Comparison of ENCODE assay signal across 30 cellular contexts in the genomic region with DNA sequence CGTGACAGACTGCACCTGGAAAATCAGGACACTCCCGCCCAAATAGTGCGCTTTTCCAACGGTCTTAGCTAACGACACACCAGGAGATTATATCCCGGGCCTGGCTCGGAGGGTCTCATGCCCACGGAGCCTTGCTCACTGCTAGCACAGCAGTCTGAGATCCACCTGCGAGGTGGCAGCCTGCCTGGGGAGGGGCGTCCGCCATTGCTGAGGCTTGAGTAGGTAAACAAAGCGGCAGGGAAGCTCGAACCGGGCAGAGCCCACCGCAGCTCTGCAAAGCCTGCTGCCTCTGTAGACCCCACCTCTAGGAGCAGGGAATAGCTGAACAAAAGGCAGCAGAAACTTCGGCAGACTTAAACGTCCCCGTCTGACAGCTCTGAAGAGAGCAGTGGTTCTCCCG.
"Had no signal": no experiment of that assay in that cellular context is flagged by ENCODE, and none has a peak within 500 bp of the region (broad histone marks: within the 10 kb centered on the region; RNA-seq: fewer than 3 reads in every experiment).

No MANE protein-coding gene starts in this region.

- DNase-seq: naive thymus-derived CD4-positive, alpha-beta T cell; natural killer cell; occipital lobe; ovary; posterior cingulate gyrus; psoas muscle; right cardiac atrium; right lobe of liver; sigmoid colon; small intestine; stimulated activated CD4-positive, alpha-beta T cell treated with anti-CD3 and anti-CD28 coated beads, Interleukin-15, amount 100 ng/mL, for 24 hours; stimulated activated CD4-positive, alpha-beta T cell treated with anti-CD3 and anti-CD28 coated beads, Interleukin-2, amount 100 ng/mL, for 24 hours; stimulated activated CD4-positive, alpha-beta T cell treated with anti-CD3 and anti-CD28 coated beads, Interleukin-2, amount 100 ng/mL, for 48 hours; stimulated activated CD4-positive, alpha-beta T cell treated with anti-CD3 and anti-CD28 coated beads, Interleukin-4, amount 100 ng/mL, for 24 hours; stimulated activated naive CD4-positive, alpha-beta T cell; stimulated activated naive CD8-positive, alpha-beta T cell treated with anti-CD3 and anti-CD28 coated beads, Interleukin-15, amount 100 ng/mL, for 72 hours; stimulated activated naive CD8-positive, alpha-beta T cell treated with anti-CD3 and anti-CD28 coated beads, Interleukin-15, Interleukin-2, amounts not matched to agents 100 U/mL and 50 U/mL, for 24 hours; substantia nigra; testis; tibial artery; transverse colon; upper lobe of right lung; uterus had no signal

- H3K9me3 ChIP-seq: ovary, psoas muscle, right lobe of liver, sigmoid colon, suprapubic skin, testis, tibial artery, transverse colon, upper lobe of right lung, uterus had no signal

- H3K4me3 Mint-ChIP-seq: natural killer cell; neural progenitor cell; stimulated activated memory B cell treated with anti-CD40 and anti-IgM and Interleukin-4, amounts not matched to agents 10 μg/mL and 1 μg/mL and 100 μg/mL, for 72 hours; stimulated activated naive CD8-positive, alpha-beta T cell treated with anti-CD3 and anti-CD28 coated beads, Interleukin-15, amount 100 ng/mL, for 72 hours; type B pancreatic cell had no signal

- H3K27me3 ChIP-seq: neural progenitor cell, ovary, right lobe of liver, sigmoid colon, suprapubic skin, testis, tibial artery, transverse colon, upper lobe of right lung, uterus had no signal

- H3K4me1 ChIP-seq: neural progenitor cell, parathyroid adenoma had no signal

- H3K36me3 ChIP-seq: neural progenitor cell, ovary, right lobe of liver, transverse colon, uterus had no signal

- H3K27me3 Mint-ChIP-seq: naive thymus-derived CD4-positive, alpha-beta T cell; progenitor cell of endocrine pancreas; stimulated activated memory B cell treated with anti-CD40 and anti-IgM and Interleukin-4, amounts not matched to agents 10 μg/mL and 1 μg/mL and 100 μg/mL, for 72 hours; stimulated activated naive CD8-positive, alpha-beta T cell treated with anti-CD3 and anti-CD28 coated beads, Interleukin-15, amount 100 ng/mL, for 72 hours; type B pancreatic cell had no signal

- H3K36me3 Mint-ChIP-seq: natural killer cell, type B pancreatic cell had no signal

- H3K9me3 Mint-ChIP-seq: natural killer cell; nephron; neural progenitor cell; stimulated activated memory B cell treated with anti-CD40 and anti-IgM and Interleukin-4, amounts not matched to agents 10 μg/mL and 1 μg/mL and 100 μg/mL, for 72 hours; stimulated activated naive CD8-positive, alpha-beta T cell treated with anti-CD3 and anti-CD28 coated beads, Interleukin-15, amount 100 ng/mL, for 72 hours; type B pancreatic cell had no signal

- H3K27ac Mint-ChIP-seq: natural killer cell; nephron; neural progenitor cell; progenitor cell of endocrine pancreas; stimulated activated memory B cell treated with anti-CD40 and anti-IgM and Interleukin-4, amounts not matched to agents 10 μg/mL and 1 μg/mL and 100 μg/mL, for 72 hours; type B pancreatic cell had no signal

- ATAC-seq: naive thymus-derived CD4-positive, alpha-beta T cell; natural killer cell; psoas muscle; right cardiac atrium; stimulated activated memory B cell treated with anti-CD40 and anti-IgM and Interleukin-4, amounts not matched to agents 10 μg/mL and 1 μg/mL and 100 μg/mL, for 72 hours; stimulated activated naive CD8-positive, alpha-beta T cell treated with anti-CD3 and anti-CD28 coated beads, Interleukin-15, amount 100 ng/mL, for 72 hours; stimulated activated naive CD8-positive, alpha-beta T cell treated with anti-CD3 and anti-CD28 coated beads, Interleukin-15, Interleukin-2, amounts not matched to agents 100 U/mL and 50 U/mL, for 24 hours; upper lobe of right lung had no signal

- H3K4me3 ChIP-seq: neural progenitor cell, ovary, psoas muscle, right lobe of liver, sigmoid colon, suprapubic skin, testis, tibial artery, transverse colon, upper lobe of right lung, uterus had no signal

- H3K27ac ChIP-seq: neural progenitor cell, ovary, parathyroid adenoma, psoas muscle, right lobe of liver, sigmoid colon, suprapubic skin, testis, tibial artery, transverse colon, upper lobe of right lung, uterus had no signal
